Comparison of ENCODE assay signal across 2 cellular contexts in the genomic region with DNA sequence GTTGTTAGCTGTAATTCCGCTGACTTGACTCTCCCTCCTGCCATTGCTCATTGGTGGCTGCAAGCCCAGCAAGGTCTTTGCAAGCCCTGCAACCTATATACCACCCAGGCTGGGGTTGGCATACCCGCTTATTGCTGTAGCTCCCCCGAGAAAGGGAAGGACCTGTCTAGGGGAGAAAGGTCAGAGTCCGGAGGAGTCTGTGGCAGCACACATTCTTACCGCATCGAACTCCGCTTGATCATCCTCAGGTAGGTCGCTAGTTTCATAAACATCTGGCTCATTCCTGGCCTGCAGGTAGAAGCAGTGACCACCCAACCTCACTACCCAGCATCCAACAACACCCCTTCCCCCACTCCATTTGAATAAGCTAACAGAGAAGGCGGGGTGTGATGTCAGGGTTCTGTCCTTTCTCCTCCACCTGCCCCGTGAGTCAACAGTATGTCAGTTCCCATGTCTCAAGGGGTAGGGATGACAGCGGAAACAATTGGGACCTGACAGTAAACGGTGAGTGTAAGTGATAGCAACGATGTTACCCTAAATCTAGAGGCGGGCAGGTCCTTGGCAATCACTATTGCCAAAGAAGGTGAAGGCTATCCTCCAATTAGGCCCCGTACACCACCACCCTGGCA.
TF ChIP-seq lines count a peak whose summit lies in the region.

No MANE protein-coding gene starts in this region.

TF ChIP-seq in H1, 55 proteins besides CTCF, POLR2A, EP300 and RAD21:
- TF ChIP-seq, protein P1, sequence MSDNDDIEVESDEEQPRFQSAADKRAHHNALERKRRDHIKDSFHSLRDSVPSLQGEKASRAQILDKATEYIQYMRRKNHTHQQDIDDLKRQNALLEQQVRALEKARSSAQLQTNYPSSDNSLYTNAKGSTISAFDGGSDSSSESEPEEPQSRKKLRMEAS (IDR thresholded peaks at IDR 0.05), result no peak
- TF ChIP-seq SIN3A (conservative IDR thresholded peaks at IDR 0.05 in 1 of 2, IDR thresholded peaks at IDR 0.05 in 1 of 2; ENCODE audit: low read depth in 1 of 2, low read length in 2 of 2) (peak in 1 of 2 experiments; percentile 66; a peak in 2 of 4 replicates), MAFK (IDR thresholded peaks at IDR 0.05; ENCODE audit: low read depth, low read length) (no peak), CREB1 (IDR thresholded peaks at IDR 0.05) (no peak), SAP30 (IDR thresholded peaks at IDR 0.05; ENCODE audit: insufficient read depth, insufficient replicate concordance, low read length) (peak; percentile 57), SP2 (IDR thresholded peaks at IDR 0.05; ENCODE audit: low read length) (no peak), HDAC6 (IDR thresholded peaks at IDR 0.05; ENCODE audit: low read depth, low read length) (no peak)
- TF ChIP-seq, protein P2, sequence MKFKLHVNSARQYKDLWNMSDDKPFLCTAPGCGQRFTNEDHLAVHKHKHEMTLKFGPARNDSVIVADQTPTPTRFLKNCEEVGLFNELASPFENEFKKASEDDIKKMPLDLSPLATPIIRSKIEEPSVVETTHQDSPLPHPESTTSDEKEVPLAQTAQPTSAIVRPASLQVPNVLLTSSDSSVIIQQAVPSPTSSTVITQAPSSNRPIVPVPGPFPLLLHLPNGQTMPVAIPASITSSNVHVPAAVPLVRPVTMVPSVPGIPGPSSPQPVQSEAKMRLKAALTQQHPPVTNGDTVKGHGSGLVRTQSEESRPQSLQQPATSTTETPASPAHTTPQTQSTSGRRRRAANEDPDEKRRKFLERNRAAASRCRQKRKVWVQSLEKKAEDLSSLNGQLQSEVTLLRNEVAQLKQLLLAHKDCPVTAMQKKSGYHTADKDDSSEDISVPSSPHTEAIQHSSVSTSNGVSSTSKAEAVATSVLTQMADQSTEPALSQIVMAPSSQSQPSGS (IDR thresholded peaks at IDR 0.05; ENCODE audit: low read length), result no peak

TF ChIP-seq in HEK293T, 16 proteins besides CTCF, POLR2A, EP300 and RAD21:
- no peak for TF ChIP-seq ELF4 (IDR thresholded peaks at IDR 0.05)
- TF ChIP-seq, protein P3, sequence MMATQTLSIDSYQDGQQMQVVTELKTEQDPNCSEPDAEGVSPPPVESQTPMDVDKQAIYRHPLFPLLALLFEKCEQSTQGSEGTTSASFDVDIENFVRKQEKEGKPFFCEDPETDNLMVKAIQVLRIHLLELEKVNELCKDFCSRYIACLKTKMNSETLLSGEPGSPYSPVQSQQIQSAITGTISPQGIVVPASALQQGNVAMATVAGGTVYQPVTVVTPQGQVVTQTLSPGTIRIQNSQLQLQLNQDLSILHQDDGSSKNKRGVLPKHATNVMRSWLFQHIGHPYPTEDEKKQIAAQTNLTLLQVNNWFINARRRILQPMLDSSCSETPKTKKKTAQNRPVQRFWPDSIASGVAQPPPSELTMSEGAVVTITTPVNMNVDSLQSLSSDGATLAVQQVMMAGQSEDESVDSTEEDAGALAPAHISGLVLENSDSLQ (IDR thresholded peaks at IDR 0.05), result no peak
- no peak for TF ChIP-seq NFRKB (IDR thresholded peaks at IDR 0.05)
- no peak for TF ChIP-seq CTBP1 (IDR thresholded peaks at IDR 0.05; ENCODE audit: borderline replicate concordance)
- no peak for TF ChIP-seq ARNT (IDR thresholded peaks at IDR 0.05)
- no peak for TF ChIP-seq FOXM1 (IDR thresholded peaks at IDR 0.05; ENCODE audit: borderline replicate concordance)
- no peak for TF ChIP-seq LEF1 (IDR thresholded peaks at IDR 0.05; ENCODE audit: borderline replicate concordance)
- TF ChIP-seq SUZ12 (IDR thresholded peaks at IDR 0.05), result no peak
